ENCODE assay signal across 1 cellular context in genomic region chr20:52102559-52102958, GRCh38.
TF ChIP-seq lines count a peak whose summit lies in the region.

No MANE protein-coding gene starts in this region.

TF ChIP-seq in K562, 482 proteins besides CTCF, POLR2A, EP300 and RAD21:
- TF ChIP-seq SMAD3 (CRISPR knock-in tag; conservative IDR thresholded peaks at IDR 0.05) (no peak), ZNF232 (CRISPR knock-in tag; IDR thresholded peaks at IDR 0.05) (no peak), BCOR (IDR thresholded peaks at IDR 0.05) (0 out of 2 replicates have a peak, but pooled peaks have one; percentile 40), SRSF9 (IDR thresholded peaks at IDR 0.05; ENCODE audit: borderline replicate concordance, low read depth, low read length) (no peak), HMG20A (CRISPR knock-in tag; conservative IDR thresholded peaks at IDR 0.05) (no peak), SMARCA4 (IDR thresholded peaks at IDR 0.05) (no peak), RBM25 (IDR thresholded peaks at IDR 0.05; ENCODE audit: low read depth, low read length, severe bottlenecking) (peak; percentile 82), ZSCAN32 (CRISPR knock-in tag; IDR thresholded peaks at IDR 0.05) (no peak), NR3C1 (CRISPR knock-in tag; IDR thresholded peaks at IDR 0.05) (no peak), SOX6 (IDR thresholded peaks at IDR 0.05) (no peak)
TF ChIP-seq in K562: peak in this region for 2.
